In the genomic region with DNA sequence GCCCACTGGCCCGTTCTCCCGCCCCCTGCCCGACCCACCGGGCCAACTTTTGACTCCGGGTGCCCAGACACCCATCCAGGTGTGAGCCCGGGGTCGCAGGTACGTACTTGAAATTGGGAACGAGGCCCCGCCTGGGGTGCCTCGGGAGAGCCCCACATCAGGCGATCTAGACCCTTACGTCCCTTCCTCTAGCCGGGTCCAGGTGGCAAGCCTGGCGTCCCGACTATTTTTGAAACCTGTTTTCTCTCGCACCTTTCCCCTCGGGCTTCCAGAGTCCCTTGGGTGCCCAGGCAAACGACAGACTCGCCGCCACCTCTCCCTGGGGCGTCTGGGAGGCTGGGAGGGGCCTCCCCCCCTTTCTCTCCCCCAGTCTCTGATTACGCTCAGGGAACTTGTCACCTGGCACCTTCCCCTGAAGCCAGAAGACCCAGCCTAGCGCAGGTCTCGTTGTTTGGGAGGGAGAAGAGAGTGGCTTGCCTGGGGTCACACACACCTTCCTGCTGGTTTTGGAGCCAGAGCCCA, we compare ENCODE assay signal across 8 cellular contexts. TPM values are rescaled to one million over a fixed set of nuclear protein-coding genes. Genes with fewer than 3 reads are reported as not detected.
A peak's percentile ranks its signal among the peaks of the same experiment; 100 is the strongest.
DNase-seq lines count a peak whose midpoint lies in the region; ATAC-seq and TF ChIP-seq lines count a peak whose summit lies in the region.

No MANE protein-coding gene starts in this region.

- peak overlapping the region; percentile 66; the same call in 1 of the 2 replicates for H2AFZ ChIP-seq in GM23338

- 0 out of 2 replicates have a peak, but pooled peaks cover 4% of the 10 kb centered on the region for H3K79me2 ChIP-seq in GM23338 (replicated peaks; ENCODE audit: insufficient read depth)

- no peak overlapping the region for H3K27ac Mint-ChIP-seq in GM23338

- H3K27me3 ChIP-seq in GM23338 (ENCODE audit: insufficient read depth) (0 out of 2 replicates have a peak, but pooled peaks cover 7% of the 10 kb centered on the region), gastrocnemius medialis (no peaks in the 10 kb centered on the region)

- peak overlapping the region; percentile 92 for H3K4me2 ChIP-seq in GM23338

- H3K4me1 ChIP-seq in GM23338 (ENCODE audit: insufficient read depth) (peaks cover 9% of the 10 kb centered on the region; the same call in 1 of the 2 replicates), gastrocnemius medialis (peaks cover 31 to 36% of the 10 kb centered on the region in 2 donors)

- TF ChIP-seq POLR2A in gastrocnemius medialis (IDR thresholded peaks at IDR 0.05) = peak; percentile 7 to 11

- H3K27ac ChIP-seq in GM23338 (ENCODE audit: low read depth) = no peak overlapping the region
- H3K27ac ChIP-seq in gastrocnemius medialis = peak overlapping the region; percentile 82 to 97 (median 93)

- H3K36me3 ChIP-seq in GM23338 (ENCODE audit: insufficient read depth) = no peaks in the 10 kb centered on the region
- no peaks in the 10 kb centered on the region for H3K36me3 ChIP-seq in gastrocnemius medialis

- peak overlapping the region; percentile 71 for H3K4me3 Mint-ChIP-seq in GM23338

- in situ Hi-C loops in gastrocnemius medialis (cut with MboI; ENCODE audit: low sequenced_read_pairs in 4 of 4) = no loop called here

- no peaks in the 10 kb centered on the region for H3K9me3 ChIP-seq in gastrocnemius medialis

- no peak for TF ChIP-seq CTCF in GM23338 (conservative IDR thresholded peaks at IDR 0.05; ENCODE audit: low read depth in 2 of 2)
- TF ChIP-seq CTCF in fibroblast of pulmonary artery (IDR thresholded peaks at IDR 0.05; ENCODE audit: low read length, missing control alignments) = no peak
- no peak for TF ChIP-seq CTCF in gastrocnemius medialis (IDR thresholded peaks at IDR 0.05 in 4 of 5, conservative IDR thresholded peaks at IDR 0.05 in 1 of 5)

- no peak for DNase-seq in GM23338 (ENCODE audit: low spot score)
- DNase-seq in fibroblast of pulmonary artery (ENCODE audit: low read depth) = no peak
- DNase-seq in gastrocnemius medialis = no peak
- DNase-seq in NCI-H2227 treated with DMSO at 0.1 percent for 48 hours (lab: John Stamatoyannopoulos, UW) = no peak
- DNase-seq in dedifferentiated amniotic fluid mesenchymal stem cell (ENCODE audit: extremely low spot score) = no peak
- DNase-seq in SHP77 (lab: John Stamatoyannopoulos, UW) = no peak

- ATAC-seq in GM23338 = peak; percentile 9
- ATAC-seq in SK-N-SH treated with all-trans-retinoic acid at 6 μM for 48 hours = peak; percentile 13
- peak; percentile 2 to 6 for ATAC-seq in gastrocnemius medialis
- ATAC-seq in GM19328 (IDR thresholded peaks at IDR 0.05; ENCODE audit: unreplicated experiment) = no peak

- H3K36me3 Mint-ChIP-seq in GM23338 (ENCODE audit: low read depth) = no peaks in the 10 kb centered on the region

- H3F3A ChIP-seq in GM23338 (replicated peaks; ENCODE audit: low read depth) = 0 out of 2 replicates have a peak, but pooled peaks cover 5% of the 10 kb centered on the region

- peaks cover 8% of the 10 kb centered on the region for H3K4me1 Mint-ChIP-seq in GM23338

- intact Hi-C loops in gastrocnemius medialis (cut with DNase I; ENCODE audit: low total_unique reads) = loop anchor here (2.0 to 5.0 kb wide), 3 partner anchors 20 to 258 kb away; a partner anchor contains a TSS

- no peaks in the 10 kb centered on the region for H3K9me3 Mint-ChIP-seq in GM23338

- peaks cover 8% of the 10 kb centered on the region for H3K27me3 Mint-ChIP-seq in GM23338 (ENCODE audit: insufficient read depth, low read depth, poor library complexity)

- peaks cover 12% of the 10 kb centered on the region; the same call in 1 of the 2 replicates for H4K20me1 ChIP-seq in GM23338 (replicated peaks; ENCODE audit: insufficient read depth)

- peak overlapping the region; percentile 80 for H3K4me3 ChIP-seq in GM23338
- H3K4me3 ChIP-seq in fibroblast of pulmonary artery (replicated peaks; ENCODE audit: low read depth, low read length) = peak overlapping the region; percentile 69
- peak overlapping the region; percentile 76 to 95 (median 89) for H3K4me3 ChIP-seq in gastrocnemius medialis

- H3K9me2 ChIP-seq in GM23338 (ENCODE audit: insufficient read depth) = no peaks in the 10 kb centered on the region

TF ChIP-seq in GM23338, 12 proteins besides CTCF, POLR2A, EP300 and RAD21 (continues in another document):
- TF ChIP-seq STAT1 (IDR thresholded peaks at IDR 0.05; ENCODE audit: unreplicated experiment) = no peak
- TF ChIP-seq ZNF331 (CRISPR knock-in tag; IDR thresholded peaks at IDR 0.05; ENCODE audit: low read depth) = no peak
- no peak for TF ChIP-seq ZNF114 (CRISPR knock-in tag; IDR thresholded peaks at IDR 0.05)

TF ChIP-seq in SK-N-SH treated with all-trans-retinoic acid at 6 μM for 48 hours, 23 proteins besides CTCF, POLR2A, EP300 and RAD21:
- no peak for TF ChIP-seq ARNTL (CRISPR knock-in tag; IDR thresholded peaks at IDR 0.05; ENCODE audit: borderline replicate concordance, low read depth)
- TF ChIP-seq ESRRG (CRISPR knock-in tag; IDR thresholded peaks at IDR 0.05) = no peak
- no peak for TF ChIP-seq GLIS3 (CRISPR knock-in tag; IDR thresholded peaks at IDR 0.05)
- no peak for TF ChIP-seq ISL1 (CRISPR knock-in tag; IDR thresholded peaks at IDR 0.05)
- TF ChIP-seq BACH2 (CRISPR knock-in tag; IDR thresholded peaks at IDR 0.05; ENCODE audit: borderline replicate concordance) = no peak
- TF ChIP-seq, protein P1, sequence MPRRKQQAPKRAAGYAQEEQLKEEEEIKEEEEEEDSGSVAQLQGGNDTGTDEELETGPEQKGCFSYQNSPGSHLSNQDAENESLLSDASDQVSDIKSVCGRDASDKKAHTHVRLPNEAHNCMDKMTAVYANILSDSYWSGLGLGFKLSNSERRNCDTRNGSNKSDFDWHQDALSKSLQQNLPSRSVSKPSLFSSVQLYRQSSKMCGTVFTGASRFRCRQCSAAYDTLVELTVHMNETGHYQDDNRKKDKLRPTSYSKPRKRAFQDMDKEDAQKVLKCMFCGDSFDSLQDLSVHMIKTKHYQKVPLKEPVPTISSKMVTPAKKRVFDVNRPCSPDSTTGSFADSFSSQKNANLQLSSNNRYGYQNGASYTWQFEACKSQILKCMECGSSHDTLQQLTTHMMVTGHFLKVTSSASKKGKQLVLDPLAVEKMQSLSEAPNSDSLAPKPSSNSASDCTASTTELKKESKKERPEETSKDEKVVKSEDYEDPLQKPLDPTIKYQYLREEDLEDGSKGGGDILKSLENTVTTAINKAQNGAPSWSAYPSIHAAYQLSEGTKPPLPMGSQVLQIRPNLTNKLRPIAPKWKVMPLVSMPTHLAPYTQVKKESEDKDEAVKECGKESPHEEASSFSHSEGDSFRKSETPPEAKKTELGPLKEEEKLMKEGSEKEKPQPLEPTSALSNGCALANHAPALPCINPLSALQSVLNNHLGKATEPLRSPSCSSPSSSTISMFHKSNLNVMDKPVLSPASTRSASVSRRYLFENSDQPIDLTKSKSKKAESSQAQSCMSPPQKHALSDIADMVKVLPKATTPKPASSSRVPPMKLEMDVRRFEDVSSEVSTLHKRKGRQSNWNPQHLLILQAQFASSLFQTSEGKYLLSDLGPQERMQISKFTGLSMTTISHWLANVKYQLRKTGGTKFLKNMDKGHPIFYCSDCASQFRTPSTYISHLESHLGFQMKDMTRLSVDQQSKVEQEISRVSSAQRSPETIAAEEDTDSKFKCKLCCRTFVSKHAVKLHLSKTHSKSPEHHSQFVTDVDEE (CRISPR knock-in tag; IDR thresholded peaks at IDR 0.05) = no peak
- no peak for TF ChIP-seq SNAI2 (CRISPR knock-in tag; IDR thresholded peaks at IDR 0.05)
- TF ChIP-seq ZFP3 (CRISPR knock-in tag; IDR thresholded peaks at IDR 0.05) = no peak
- TF ChIP-seq ZC3H10 (CRISPR knock-in tag; IDR thresholded peaks at IDR 0.05) = no peak

RNA-seq across cellular contexts. Expression of a gene that starts 0.9 kb away (rescaled TPM):
- total RNA-seq in GM23338 (2014; rRNA removed; shearing (Covaris generic)) = 17.1 and 22.7 TPM in 2 replicates
- 6.5 and 9.6 TPM in 2 replicates for polyA plus RNA-seq in GM23338 (2016; fragmentation: Nextera tagmentation; extraction: Ambion mirVana)
- total RNA-seq in gastrocnemius medialis = 10 to 100 TPM in 3 of 4 donors, 1 to 10 TPM in 1; 10.0 to 17.9 (median 14.2) TPM
